Comparison of ENCODE assay signal across 33 cellular contexts in the genomic region with DNA sequence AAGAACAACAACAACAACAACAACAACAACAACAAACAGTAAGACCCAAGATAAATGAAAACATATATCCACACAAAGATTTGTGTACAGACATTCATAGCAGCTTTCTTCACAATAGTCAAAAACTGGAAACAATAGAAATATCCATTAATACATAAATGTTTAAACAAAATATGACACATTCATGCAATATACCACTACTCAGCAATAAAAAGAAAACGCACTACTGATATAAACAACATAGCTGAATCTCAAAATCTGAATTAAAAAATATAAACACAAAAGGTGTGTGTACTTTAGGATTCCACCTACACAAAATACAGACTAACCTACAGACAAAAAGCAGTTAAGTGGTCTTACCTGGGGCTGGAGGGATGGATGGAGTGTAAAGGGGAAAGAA. TPM values are rescaled to one million over a fixed set of nuclear protein-coding genes. Genes with fewer than 3 reads are reported as not detected.
"Had no signal": no experiment of that assay in that cellular context is flagged by ENCODE, and none has a peak within 500 bp of the region (broad histone marks: within the 10 kb centered on the region; RNA-seq: fewer than 3 reads in every experiment).

No MANE protein-coding gene starts in this region.

- ATAC-seq: activated CD8-positive, alpha-beta T cell treated with anti-CD3 and anti-CD28 coated beads for 36 hours; activated naive CD4-positive, alpha-beta T cell treated with anti-CD3 and anti-CD28 coated beads, Interleukin-2, amount 50 U/mL, for 72 hours; activated T-cell treated with anti-CD3 and anti-CD28 coated beads, Interleukin-2, amount 50 U/mL, for 4 hours; body of pancreas; PC-3; Right ventricle myocardium inferior had no signal

- DNase-seq: activated CD4-positive, alpha-beta T cell treated with anti-CD3 and anti-CD28 coated beads, Interleukin-2, amount 10 ng/mL, durations not matched to agents 24 days and 14 days; activated CD4-positive, alpha-beta T cell treated with anti-CD3 and anti-CD28 coated beads, Interleukin-2, amount 50 U/mL, for 4 hours; activated CD8-positive, alpha-beta T cell treated with anti-CD3 and anti-CD28 coated beads for 36 hours; activated gamma-delta T cell treated with Interleukin-2 at 50 U/mL for 16 hours; activated naive CD4-positive, alpha-beta T cell treated with anti-CD3 and anti-CD28 coated beads for 36 hours; activated T-cell treated with anti-CD3 and anti-CD28 coated beads for 4 hours; activated T-cell treated with anti-CD3 and anti-CD28 coated beads, Interleukin-2, amount 50 U/mL, for 4 hours; adrenal gland; body of pancreas; MM.1S; MV-4-11; NCI-H1092; NCI-H1436 treated with DMSO at 0.1 percent for 48 hours; NCI-H1694 treated with DMSO at 0.1 percent for 48 hours; NCI-H2029; NCI-H510A; NCI-H526; NCI-H748 treated with DMSO at 0.1 percent for 48 hours; NK-92 treated with Interleukin-12 subunit alpha and Interleukin-12 subunit beta, amount 100 ng/mL, for 24 hours; PC-3; Peyer's patch; SIG-M5; SW 1271; T1000 had no signal

- FAIRE-seq: astrocyte had no signal

- H3K4me2 ChIP-seq: KMS-11 had no signal

- H3K27ac ChIP-seq: adrenal gland, body of pancreas, breast epithelium, KMS-11, Peyer's patch, RWPE1 had no signal

- H3K4me1 ChIP-seq: adrenal gland, body of pancreas, breast epithelium, Peyer's patch had no signal

- H3K9me3 ChIP-seq: adrenal gland, body of pancreas, breast epithelium, Peyer's patch had no signal

- H3K36me3 ChIP-seq: adrenal gland, breast epithelium, Peyer's patch had no signal

- H3K9ac ChIP-seq: KMS-11 had no signal

- H3K4me3 ChIP-seq: adrenal gland, body of pancreas, breast epithelium, Peyer's patch had no signal

- H3K27me3 ChIP-seq: body of pancreas, Peyer's patch had no signal

RNA-seq across cellular contexts. Expression of a gene that starts 51.5 kb away (rescaled TPM):
- total RNA-seq: activated CD4-positive, alpha-beta T cell treated with anti-CD3 and anti-CD28 coated beads, Interleukin-2, amount 10 ng/mL, durations not matched to agents 24 days and 14 days; activated CD8-positive, alpha-beta T cell treated with anti-CD3 and anti-CD28 coated beads for 36 hours; activated naive CD4-positive, alpha-beta T cell treated with anti-CD3 and anti-CD28 coated beads, Interleukin-2, amount 50 U/mL, for 72 hours; activated T-cell treated with anti-CD3 and anti-CD28 coated beads, Interleukin-2, amount 50 U/mL, for 4 hours; body of pancreas; cardiac septum; LHCN-M2; PC-3; Peyer's patch; Right ventricle myocardium inferior; T-helper 1 cell treated with Interleukin-12 subunit alpha and Interleukin-12 subunit beta and Interleukin-4 antibody, amounts not matched to agents 30 ng/mL and 1 ng/mL, for 36 hours had no signal
